ENCODE assay signal across 13 cellular contexts in genomic region chr11:70505761-70506657, GRCh38.
DNase-seq lines count a peak whose midpoint lies in the region; ATAC-seq and TF ChIP-seq lines count a peak whose summit lies in the region.
"Had no signal": no experiment of that assay in that cellular context is flagged by ENCODE, and none has a peak within 500 bp of the region (broad histone marks: within the 10 kb centered on the region; RNA-seq: fewer than 3 reads in every experiment).

No MANE protein-coding gene starts in this region.

- no peak overlapping the region for H2BK120ac ChIP-seq in H9 (ENCODE audit: low read depth, low read length, poor library complexity, severe bottlenecking)

- peak overlapping the region in 1 of 3 experiments; percentile 89; a peak in 1 of 7 replicates for H3K27ac Mint-ChIP-seq in H9
- H3K27ac Mint-ChIP-seq: B cell had no signal

- TF ChIP-seq CTCF in H9 (conservative IDR thresholded peaks at IDR 0.05), result no peak
- TF ChIP-seq CTCF in psoas muscle (IDR thresholded peaks at IDR 0.05), result no peak
- no peak for TF ChIP-seq CTCF in PC-9 (conservative IDR thresholded peaks at IDR 0.05)
- no peak for TF ChIP-seq CTCF in body of pancreas (IDR thresholded peaks at IDR 0.05)

- H3K27me3 ChIP-seq in BLaER1 (no peaks in the 10 kb centered on the region), H9 (ENCODE audit: insufficient read depth, low read length) (no peaks in the 10 kb centered on the region), right cardiac atrium (ENCODE audit: control insufficient read depth, insufficient read depth) (no peaks in the 10 kb centered on the region), psoas muscle (ENCODE audit: insufficient read depth in 3 of 3, low read length in 2 of 3) (peaks cover 0 to 16% (median 10%) of the 10 kb centered on the region in 3 donors), PC-9 (ENCODE audit: insufficient read depth, low read depth) (no peaks in the 10 kb centered on the region), body of pancreas (no peaks in the 10 kb centered on the region)
- H3K27me3 ChIP-seq: SJCRH30 had no signal

- BruUV-seq in PC-9 (replicated peaks; lab: Mats Ljungman, UMichigan), result no TSS peak

- POLR2A ChIA-PET in PC-9 (lab: Charles Lee; ENCODE audit: unreplicated experiment), result no interaction called here

- DNase-seq in H9, result no peak
- DNase-seq in right cardiac atrium, result peak in 2 of 3 donors; percentile 18 to 23
- peak; percentile 8 to 19 for DNase-seq in psoas muscle
- DNase-seq in PC-9, result no peak
- no peak for DNase-seq in body of pancreas
- DNase-seq: H7, Kasumi-1, NCI-H1930, NCI-H510A, SJCRH30 had no signal

- H2BK12ac ChIP-seq in H9 (ENCODE audit: insufficient read length, low read depth, low read length), result no peak overlapping the region

- peak overlapping the region; percentile 32; the same call in 1 of the 2 replicates for H3K4me2 ChIP-seq in BLaER1
- no peak overlapping the region for H3K4me2 ChIP-seq in H9 (ENCODE audit: insufficient read depth, insufficient read length, low read length)
- no peak overlapping the region for H3K4me2 ChIP-seq in PC-9

- peaks cover 2% of the 10 kb centered on the region; the same call in 1 of the 2 replicates for H3K27me3 Mint-ChIP-seq in H9 (ENCODE audit: low read depth)

- no peak overlapping the region for H3K4ac ChIP-seq in H9 (ENCODE audit: low read depth, low read length)

- no peak overlapping the region for H2BK15ac ChIP-seq in H9 (ENCODE audit: low read depth, low read length)

- H3K4me1 Mint-ChIP-seq in H9, result peaks cover 18 to 37% of the 10 kb centered on the region in 2 experiments
- H3K4me1 Mint-ChIP-seq: B cell had no signal

- peak overlapping the region; percentile 34; the same call in 1 of the 2 replicates for H3K14ac ChIP-seq in H9 (ENCODE audit: insufficient read depth, low read length)

- no peak overlapping the region for H4K5ac ChIP-seq in H9 (ENCODE audit: insufficient read length, low read depth, low read length)

- H3T11ph ChIP-seq in H9 (ENCODE audit: low read length), result no peak overlapping the region

- no peak overlapping the region for H2BK20ac ChIP-seq in H9 (ENCODE audit: low read depth, low read length, poor library complexity, severe bottlenecking)

- no peaks in the 10 kb centered on the region for H3K36me3 ChIP-seq in BLaER1
- no peaks in the 10 kb centered on the region for H3K36me3 ChIP-seq in psoas muscle (ENCODE audit: insufficient read depth in 1 of 2, low read depth in 1 of 2)
- H3K36me3 ChIP-seq in PC-9 (ENCODE audit: low read depth), result no peaks in the 10 kb centered on the region
- H3K36me3 ChIP-seq in body of pancreas (replicated peaks in 1 of 2; ENCODE audit: insufficient read depth in 1 of 2, low read depth in 2 of 2), result no peaks in the 10 kb centered on the region
- H3K36me3 ChIP-seq: SJCRH30 had no signal

- H2AK5ac ChIP-seq in H9 (ENCODE audit: insufficient read length, low read length), result no peak overlapping the region

- no peak overlapping the region for H4K91ac ChIP-seq in H9 (ENCODE audit: insufficient read length, low read depth, low read length)

- no peak overlapping the region for H3K4me3 Mint-ChIP-seq in H9
- H3K4me3 Mint-ChIP-seq: B cell had no signal

- H4K8ac ChIP-seq in H9 (replicated peaks; ENCODE audit: insufficient read length, low read depth, low read length), result no peak overlapping the region

- H2BK5ac ChIP-seq in H9 (ENCODE audit: insufficient read length, low read length), result no peak overlapping the region

- no peaks in the 10 kb centered on the region for H3K9me2 ChIP-seq in PC-9 (ENCODE audit: insufficient read depth)

- intact Hi-C loops in right cardiac atrium (cut with DNase I), result no loop called here
- intact Hi-C loops in psoas muscle (cut with DNase I), result no loop called here
- intact Hi-C loops in PC-9 (cut with micrococcal nuclease; ENCODE audit: unreplicated experiment), result no loop called here
- intact Hi-C loops in body of pancreas (cut with DNase I), result no loop called here

- H3F3A ChIP-seq in PC-9 (ENCODE audit: insufficient read depth, low read depth), result no peaks in the 10 kb centered on the region

- H3K36me3 Mint-ChIP-seq in H9 (ENCODE audit: insufficient read depth in 1 of 3, low read depth in 3 of 3), result peaks cover 0 to 2% (median 0%) of the 10 kb centered on the region in 3 experiments; a peak in 4 of 7 replicates

- H3K23me2 ChIP-seq in H9 (ENCODE audit: insufficient read length, low read depth, low read length, poor library complexity, severe bottlenecking), result no peaks in the 10 kb centered on the region

- H2AFZ ChIP-seq in H9 (ENCODE audit: low read length), result no peak overlapping the region
- no peak overlapping the region for H2AFZ ChIP-seq in PC-9

- no peaks in the 10 kb centered on the region; the same call in 1 of the 2 replicates for H3K79me2 ChIP-seq in H9 (ENCODE audit: insufficient read depth, low read length)
- H3K79me2 ChIP-seq in PC-9 (ENCODE audit: low read depth), result no peaks in the 10 kb centered on the region

- no peak for TF ChIP-seq POLR2A in body of pancreas (IDR thresholded peaks at IDR 0.05)

- H4K20me1 ChIP-seq in BLaER1, result no peaks in the 10 kb centered on the region
- H4K20me1 ChIP-seq in H9 (ENCODE audit: control insufficient read depth, insufficient read depth, insufficient read length), result no peaks in the 10 kb centered on the region
- peaks cover 20% of the 10 kb centered on the region for H4K20me1 ChIP-seq in PC-9 (ENCODE audit: insufficient read depth)

- H3K79me1 ChIP-seq in H9 (ENCODE audit: insufficient read depth, low read depth, low read length, poor library complexity, severe bottlenecking), result no peaks in the 10 kb centered on the region

- CTCF ChIA-PET in PC-9 (lab: Charles Lee), result no interaction called here

- H3K9me3 Mint-ChIP-seq in H9, result no peaks in the 10 kb centered on the region

- no peak overlapping the region for H3K27ac ChIP-seq in BLaER1
- H3K27ac ChIP-seq in H9 (ENCODE audit: insufficient read length, low read depth, low read length), result no peak overlapping the region
- H3K27ac ChIP-seq in right cardiac atrium (ENCODE audit: low read length), result no peak overlapping the region
- H3K27ac ChIP-seq in psoas muscle, result no peak overlapping the region
- no peak overlapping the region for H3K27ac ChIP-seq in PC-9
- H3K27ac ChIP-seq in body of pancreas, result no peak overlapping the region
- H3K27ac ChIP-seq: SJCRH30 had no signal

- H3K56ac ChIP-seq in H9 (ENCODE audit: insufficient read length, low read depth, low read length), result no peak overlapping the region

- H3K4me3 ChIP-seq in BLaER1 (no peak overlapping the region), right cardiac atrium (ENCODE audit: low read length) (no peak overlapping the region), psoas muscle (no peak overlapping the region), PC-9 (no peak overlapping the region), body of pancreas (no peak overlapping the region)
- H3K4me3 ChIP-seq: SJCRH30 had no signal

- H3K18ac ChIP-seq in H9 (ENCODE audit: insufficient read length, low read depth, low read length), result no peak overlapping the region

- H3K9me3 ChIP-seq in BLaER1, result peaks cover 7% of the 10 kb centered on the region
- no peaks in the 10 kb centered on the region for H3K9me3 ChIP-seq in H9 (ENCODE audit: control insufficient read depth, low read depth, low read length)
- no peaks in the 10 kb centered on the region for H3K9me3 ChIP-seq in right cardiac atrium (ENCODE audit: control insufficient read depth, low read length)
- H3K9me3 ChIP-seq in psoas muscle, result no peaks in the 10 kb centered on the region
- no peaks in the 10 kb centered on the region for H3K9me3 ChIP-seq in PC-9 (ENCODE audit: insufficient read depth, low read depth)
- no peaks in the 10 kb centered on the region for H3K9me3 ChIP-seq in body of pancreas
- H3K9me3 ChIP-seq: SJCRH30 had no signal

- H3K4me1 ChIP-seq in BLaER1 (peaks cover 25% of the 10 kb centered on the region), H9 (ENCODE audit: insufficient read depth, low read length) (peaks cover 2% of the 10 kb centered on the region; the same call in 1 of the 2 replicates), right cardiac atrium (ENCODE audit: control insufficient read depth, insufficient read depth, low read length) (peaks cover 2% of the 10 kb centered on the region), psoas muscle (no peaks in the 10 kb centered on the region), PC-9 (replicated peaks; ENCODE audit: insufficient read depth) (no peaks in the 10 kb centered on the region), body of pancreas (no peaks in the 10 kb centered on the region)

- no CpG with 5 or more reads among the region's 15 CpGs for WGBS in H9 (ENCODE audit: extremely low coverage, insufficient read length, low lambda C conversion rate)
- 72% methylated on average over 15 of the region's 15 CpGs for WGBS in right cardiac atrium
- WGBS in psoas muscle, 3 donors, result 39 to 61% (median 44%) methylated on average over 15 of the region's 15 CpGs
- WGBS in body of pancreas, 2 donors, result 72 to 84% methylated on average over 12 to 14 of the region's 15 CpGs

- H3K9ac ChIP-seq in BLaER1 (no peak overlapping the region), H9 (ENCODE audit: extremely low read depth, insufficient read length, low read length) (no peak overlapping the region)

- H3K23ac ChIP-seq in H9 (ENCODE audit: insufficient read length, low read depth, low read length), result no peak overlapping the region

- ATAC-seq in right cardiac atrium, result no peak
- no peak for ATAC-seq in psoas muscle
- ATAC-seq in GM21723 (IDR thresholded peaks at IDR 0.05; ENCODE audit: unreplicated experiment), result no peak
- ATAC-seq in body of pancreas, result no peak

Comparison
In these comparisons a context has a peak if more than half of its experiments do, and no peak if none do; other contexts are left out.
1. DNase-seq: peak in right cardiac atrium (2 of 3) and psoas muscle (2 of 2); none in H9 (single experiment), PC-9 (0 of 2) and body of pancreas (0 of 4).